Comparison of ENCODE assay signal across 18 cellular contexts in the genomic region with DNA sequence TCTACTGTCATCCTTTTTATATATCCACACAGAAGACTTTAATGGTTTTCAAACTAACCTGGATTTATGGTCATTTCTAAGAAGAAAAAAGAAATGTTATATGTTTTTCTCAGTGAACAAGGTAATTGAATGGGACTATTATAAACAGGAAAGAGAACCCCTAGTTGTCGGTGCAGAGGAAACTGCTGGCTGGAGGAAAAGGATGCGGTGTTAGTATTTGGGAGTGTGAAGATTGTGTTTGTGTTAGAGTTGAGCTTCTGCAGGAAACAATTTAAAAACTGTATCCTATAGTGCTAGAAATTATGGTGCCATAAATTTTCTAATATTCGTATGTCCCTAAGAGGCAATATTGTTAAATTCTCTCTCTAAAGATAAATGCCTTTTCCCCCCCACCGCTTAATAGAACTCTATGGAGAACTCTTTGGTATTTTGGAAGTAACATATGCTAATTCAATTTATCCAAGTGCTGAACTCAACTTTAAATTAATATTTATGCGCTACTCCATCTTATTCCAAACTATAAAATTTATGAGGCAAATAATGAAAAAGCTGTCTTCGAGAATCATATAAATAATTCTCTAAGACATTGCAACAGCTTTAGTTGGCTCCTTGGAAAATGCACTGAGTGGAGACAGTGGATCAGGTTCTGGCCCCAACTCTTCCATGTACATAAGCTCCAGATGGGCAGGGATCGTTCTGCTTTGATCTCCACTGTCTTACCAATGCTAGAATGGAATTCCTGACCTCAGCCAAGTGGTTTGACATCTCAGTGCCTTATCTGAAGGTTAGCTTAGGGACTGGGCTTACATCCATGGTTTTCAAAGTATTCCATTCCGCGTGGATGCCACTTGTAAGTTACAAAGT. TPM values are rescaled to one million over a fixed set of nuclear protein-coding genes. Genes with fewer than 3 reads are reported as not detected.
DNase-seq lines count a peak whose midpoint lies in the region; ATAC-seq lines count a peak whose summit lies in the region.
"Had no signal": no experiment of that assay in that cellular context is flagged by ENCODE, and none has a peak within 500 bp of the region (broad histone marks: within the 10 kb centered on the region; RNA-seq: fewer than 3 reads in every experiment).

No MANE protein-coding gene starts in this region.

- no peaks in the 10 kb centered on the region for H3K9me3 Mint-ChIP-seq in stimulated activated naive CD8-positive, alpha-beta T cell treated with anti-CD3 and anti-CD28 coated beads, Interleukin-15, Interleukin-2, amounts not matched to agents 100 ng/mL and 50 ng/mL, for 24 hours
- H3K9me3 Mint-ChIP-seq in immature natural killer cell, result no peaks in the 10 kb centered on the region
- H3K9me3 Mint-ChIP-seq: activated T-helper 2 cell treated with anti-CD3 and anti-CD28 coated beads, Interferon-gamma antibody, Interleukin-2, Interleukin-4, amounts not matched to agents 10 μg/mL and 5 μg/mL and 100 μg/mL, durations not matched to agents 14 hours and 24 hours and 36 hours; HFFc6; natural killer cell had no signal

- H3K27me3 Mint-ChIP-seq in stimulated activated naive CD8-positive, alpha-beta T cell treated with anti-CD3 and anti-CD28 coated beads, Interleukin-15, Interleukin-2, amounts not matched to agents 100 ng/mL and 50 ng/mL, for 24 hours, result no peaks in the 10 kb centered on the region
- H3K27me3 Mint-ChIP-seq in immature natural killer cell (ENCODE audit: low read depth in 3 of 3), result peaks cover 0 to 3% (median 0%) of the 10 kb centered on the region in 3 donors

- peaks cover 51% of the 10 kb centered on the region for H3K36me3 Mint-ChIP-seq in stimulated activated naive CD8-positive, alpha-beta T cell treated with anti-CD3 and anti-CD28 coated beads, Interleukin-15, Interleukin-2, amounts not matched to agents 100 ng/mL and 50 ng/mL, for 24 hours (ENCODE audit: low read depth)
- H3K36me3 Mint-ChIP-seq in immature natural killer cell, result peaks cover 0 to 4% (median 3%) of the 10 kb centered on the region in 3 donors
- H3K36me3 Mint-ChIP-seq: natural killer cell had no signal

- H3K4me3 Mint-ChIP-seq in stimulated activated naive CD8-positive, alpha-beta T cell treated with anti-CD3 and anti-CD28 coated beads, Interleukin-15, Interleukin-2, amounts not matched to agents 100 ng/mL and 50 ng/mL, for 24 hours, result no peak overlapping the region
- peak overlapping the region in 3 of 5 donors; percentile 1 to 40 (median 4) for H3K4me3 Mint-ChIP-seq in immature natural killer cell
- H3K4me3 Mint-ChIP-seq: HFFc6, natural killer cell had no signal

- H3K27ac Mint-ChIP-seq in stimulated activated naive CD8-positive, alpha-beta T cell treated with anti-CD3 and anti-CD28 coated beads, Interleukin-15, Interleukin-2, amounts not matched to agents 100 ng/mL and 50 ng/mL, for 24 hours, result peak overlapping the region; percentile 16
- no peak overlapping the region for H3K27ac Mint-ChIP-seq in immature natural killer cell
- H3K27ac Mint-ChIP-seq: activated T-helper 2 cell treated with anti-CD3 and anti-CD28 coated beads, Interferon-gamma antibody, Interleukin-2, Interleukin-4, amounts not matched to agents 10 μg/mL and 5 μg/mL and 100 μg/mL, durations not matched to agents 14 hours and 24 hours and 36 hours; HFFc6; natural killer cell had no signal

- no peak for ATAC-seq in stimulated activated naive CD8-positive, alpha-beta T cell treated with anti-CD3 and anti-CD28 coated beads, Interleukin-15, Interleukin-2, amounts not matched to agents 100 U/mL and 50 U/mL, for 24 hours
- ATAC-seq in esophagus mucosa, result no peak
- ATAC-seq: natural killer cell had no signal

- H3K4me1 Mint-ChIP-seq in stimulated activated naive CD8-positive, alpha-beta T cell treated with anti-CD3 and anti-CD28 coated beads, Interleukin-15, Interleukin-2, amounts not matched to agents 100 ng/mL and 50 ng/mL, for 24 hours (ENCODE audit: low read depth), result peaks cover 76% of the 10 kb centered on the region
- H3K4me1 Mint-ChIP-seq in immature natural killer cell, result peaks cover 41 to 58% of the 10 kb centered on the region in 2 donors

- DNase-seq in stimulated activated naive CD8-positive, alpha-beta T cell treated with anti-CD3 and anti-CD28 coated beads, Interleukin-15, Interleukin-2, amounts not matched to agents 100 U/mL and 50 U/mL, for 24 hours, result no peak
- peak; percentile 72 for DNase-seq in dermis blood vessel endothelial cell
- DNase-seq in immature natural killer cell, result no peak
- no peak for DNase-seq in mesenteric fat pad (ENCODE audit: low spot score)
- DNase-seq in NCI-H1930 (lab: John Stamatoyannopoulos, UW), result no peak
- DNase-seq in T1000 (lab: John Stamatoyannopoulos, UW), result no peak
- DNase-seq: aorta; HFFc6; Kasumi-1; natural killer cell; NCI-H1436; NCI-H2227 treated with DMSO at 0.1 percent for 48 hours; stimulated activated CD4-positive, alpha-beta T cell treated with anti-CD3 and anti-CD28 coated beads, Interleukin-12 subunit alpha, Interleukin-12 subunit beta, amount 100 ng/mL, for 4 hours; stimulated activated naive CD4-positive, alpha-beta T cell; T-helper 1 cell had no signal

RNA-seq across cellular contexts. Expression of gene BZW2, which starts 5.6 kb away (rescaled TPM):
- total RNA-seq in dermis blood vessel endothelial cell, result 134 and 208 TPM in 2 replicates
- 10 to 100 TPM; 35.8 to 47.8 (median 41.2) TPM for polyA plus RNA-seq in immature natural killer cell
- 41.9 TPM for total RNA-seq in mesenteric fat pad
- 58.9 TPM for total RNA-seq in esophagus mucosa

RNA-seq across cellular contexts. Expression of gene ANKMY2, which starts 6.1 kb away (rescaled TPM):
- total RNA-seq in dermis blood vessel endothelial cell (14.6 and 16.3 TPM in 2 replicates), mesenteric fat pad (14.9 TPM), esophagus mucosa (7.3 TPM)
- 10 to 100 TPM; 22.2 to 30.5 (median 24.3) TPM for polyA plus RNA-seq in immature natural killer cell
